In genomic region chr1:98355656-98356384, GRCh38 we compare ENCODE assay signal across 20 cellular contexts.
DNase-seq lines count a peak whose midpoint lies in the region; ATAC-seq and TF ChIP-seq lines count a peak whose summit lies in the region.
"Had no signal": no experiment of that assay in that cellular context is flagged by ENCODE, and none has a peak within 500 bp of the region (broad histone marks: within the 10 kb centered on the region; RNA-seq: fewer than 3 reads in every experiment).

No MANE protein-coding gene starts in this region.

- no TSS peak for BruUV-seq in PC-9 (replicated peaks; lab: Mats Ljungman, UMichigan)

- no peak for ATAC-seq in HG03457 (IDR thresholded peaks at IDR 0.05; ENCODE audit: unreplicated experiment)
- ATAC-seq: activated T-helper 17 cell treated with anti-CD3 and anti-CD28 coated beads, Interleukin-2, amount 50 U/mL, for 72 hours had no signal

- H2AFZ ChIP-seq in PC-9: peak overlapping the region; percentile 44; the same call in 1 of the 2 replicates
- H2AFZ ChIP-seq: parathyroid adenoma had no signal

- H3K36me3 ChIP-seq in PC-9 (ENCODE audit: low read depth): no peaks in the 10 kb centered on the region
- H3K36me3 ChIP-seq: adrenal gland, HAP-1, left ventricle myocardium inferior, upper lobe of left lung had no signal

- peak; percentile 2 for DNase-seq in NCI-H748 (lab: John Stamatoyannopoulos, UW; ENCODE audit: unreplicated experiment)
- no peak for DNase-seq in NCI-H748 treated with DMSO at 0.1 percent for 48 hours (lab: John Stamatoyannopoulos, UW)
- DNase-seq in PC-9: peak in 1 of 2 experiments; percentile 35
- peak; percentile 38 for DNase-seq in fibroblast of peridontal ligament (ENCODE audit: extremely low read depth)
- DNase-seq in activated CD4-positive, alpha-beta T cell treated with anti-CD3 and anti-CD28 coated beads, Interleukin-2, amount 50 U/mL, for 1 hour: no peak
- no peak for DNase-seq in stimulated activated CD4-positive, alpha-beta T cell treated with anti-CD3 and anti-CD28 coated beads, Interleukin-4, amount 100 ng/mL, for 24 hours
- no peak for DNase-seq in activated naive CD4-positive, alpha-beta T cell (lab: John Stamatoyannopoulos, UW)
- DNase-seq: activated B cell treated with CpG ODN at 0.5 μM for 24 hours; adrenal gland; CD4-positive, alpha-beta T cell; effector memory CD4-positive, alpha-beta T cell; foreskin melanocyte; GF-D8; left ventricle myocardium inferior; stimulated activated naive CD4-positive, alpha-beta T cell; upper lobe of left lung had no signal

- POLR2A ChIA-PET in PC-9 (lab: Charles Lee; ENCODE audit: unreplicated experiment): interaction anchor here (0.6 kb wide), 1 partner anchor 32 kb away, joined by 5 read pairs; no protein-coding TSS in a partner anchor

- no peaks in the 10 kb centered on the region for H3F3A ChIP-seq in PC-9 (ENCODE audit: insufficient read depth, low read depth)

- no peaks in the 10 kb centered on the region for H3K9me2 ChIP-seq in PC-9 (ENCODE audit: insufficient read depth)

- no peak overlapping the region for H3K27ac ChIP-seq in PC-9
- H3K27ac ChIP-seq: adrenal gland, left ventricle myocardium inferior, parathyroid adenoma, upper lobe of left lung had no signal

- intact Hi-C loops in PC-9 (cut with micrococcal nuclease; ENCODE audit: unreplicated experiment): no loop called here

- no peaks in the 10 kb centered on the region for H4K20me1 ChIP-seq in PC-9 (ENCODE audit: insufficient read depth)

- H3K4me1 ChIP-seq in PC-9 (replicated peaks; ENCODE audit: insufficient read depth): no peaks in the 10 kb centered on the region
- H3K4me1 ChIP-seq: adrenal gland, HAP-1, left ventricle myocardium inferior, parathyroid adenoma, upper lobe of left lung had no signal

- H3K4me2 ChIP-seq in PC-9: no peak overlapping the region

- no peaks in the 10 kb centered on the region for H3K79me2 ChIP-seq in PC-9 (ENCODE audit: low read depth)
- H3K79me2 ChIP-seq: parathyroid adenoma had no signal

- no peak overlapping the region for H3K4me3 ChIP-seq in PC-9
- H3K4me3 ChIP-seq: adrenal gland, HAP-1, left ventricle myocardium inferior, upper lobe of left lung had no signal

- CTCF ChIA-PET in PC-9 (lab: Charles Lee): no interaction called here

- no peaks in the 10 kb centered on the region for H3K9me3 ChIP-seq in PC-9 (ENCODE audit: insufficient read depth, low read depth)
- H3K9me3 ChIP-seq: adrenal gland, HAP-1, left ventricle myocardium inferior, upper lobe of left lung had no signal

- TF ChIP-seq CTCF in PC-9 (conservative IDR thresholded peaks at IDR 0.05): no peak

- no peaks in the 10 kb centered on the region for H3K27me3 ChIP-seq in PC-9 (ENCODE audit: insufficient read depth, low read depth)
- H3K27me3 ChIP-seq: adrenal gland, upper lobe of left lung had no signal

Comparison
In these comparisons a context has a peak if more than half of its experiments do, and no peak if none do; other contexts are left out.
1. DNase-seq: peak in NCI-H748 (single experiment) and fibroblast of peridontal ligament (single experiment); none in NCI-H748 treated with DMSO at 0.1 percent for 48 hours (single experiment), activated CD4-positive, alpha-beta T cell treated with anti-CD3 and anti-CD28 coated beads, Interleukin-2, amount 50 U/mL, for 1 hour (single experiment), stimulated activated CD4-positive, alpha-beta T cell treated with anti-CD3 and anti-CD28 coated beads, Interleukin-4, amount 100 ng/mL, for 24 hours (single experiment) and activated naive CD4-positive, alpha-beta T cell (0 of 4).